Comparison of ENCODE assay signal across 9 cellular contexts in the genomic region with DNA sequence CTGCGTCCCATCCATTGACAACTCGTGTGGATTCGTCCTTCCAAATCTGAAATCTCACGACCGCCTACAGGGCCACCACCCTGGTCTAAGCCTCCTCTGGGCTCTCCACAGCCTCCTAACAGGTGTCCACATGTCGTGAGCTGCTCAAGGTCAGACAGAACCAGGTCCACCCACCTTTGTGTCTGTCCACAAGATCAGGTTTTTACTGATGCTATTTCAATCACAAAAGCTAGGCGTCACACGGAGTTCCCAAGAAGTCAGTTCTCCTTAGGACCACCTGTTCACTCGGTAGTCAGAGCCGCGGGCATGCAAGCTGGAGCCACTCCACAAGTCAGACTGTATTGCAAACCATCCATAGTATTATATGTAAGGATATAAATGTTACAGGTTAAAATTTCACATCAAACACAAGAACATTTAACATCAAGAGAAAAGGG. TPM values are rescaled to one million over a fixed set of nuclear protein-coding genes. Genes with fewer than 3 reads are reported as not detected.
A peak's percentile ranks its signal among the peaks of the same experiment; 100 is the strongest.
DNase-seq lines count a peak whose midpoint lies in the region; ATAC-seq and TF ChIP-seq lines count a peak whose summit lies in the region.
"Had no signal": no experiment of that assay in that cellular context is flagged by ENCODE, and none has a peak within 500 bp of the region (broad histone marks: within the 10 kb centered on the region; RNA-seq: fewer than 3 reads in every experiment).

No MANE protein-coding gene starts in this region.

- no peak for TF ChIP-seq CTCF in RWPE2 (IDR thresholded peaks at IDR 0.05; ENCODE audit: poor library complexity, severe bottlenecking)
- no peak for TF ChIP-seq CTCF in fibroblast of lung (conservative IDR thresholded peaks at IDR 0.05 in 1 of 2, IDR thresholded peaks at IDR 0.05 in 1 of 2; ENCODE audit: low read depth in 1 of 2, low read length in 2 of 2)
- no peak for TF ChIP-seq CTCF in gastrocnemius medialis (IDR thresholded peaks at IDR 0.05 in 4 of 5, conservative IDR thresholded peaks at IDR 0.05 in 1 of 5)

- H2AFZ ChIP-seq in GM23248 (peak overlapping the region; percentile 83), fibroblast of lung (ENCODE audit: low read length) (peak overlapping the region; percentile 89)

- H3K9ac ChIP-seq in GM23248 (no peak overlapping the region), fibroblast of lung (ENCODE audit: insufficient read depth, low read length) (no peak overlapping the region)

- no peak for DNase-seq in GM23248
- DNase-seq in RWPE2 (ENCODE audit: low spot score), result peak; percentile 20
- DNase-seq in fibroblast of lung (ENCODE audit: low read depth in 2 of 2), result no peak
- DNase-seq in gastrocnemius medialis, result no peak
- DNase-seq in AG08396 (ENCODE audit: low spot score), result no peak
- no peak for DNase-seq in NCI-H1436 (lab: John Stamatoyannopoulos, UW)
- DNase-seq in NCI-H1092 treated with DMSO at 0.1 percent for 48 hours (lab: John Stamatoyannopoulos, UW), result no peak

- no peaks in the 10 kb centered on the region for H3K9me2 ChIP-seq in GM23248 (ENCODE audit: insufficient read depth)

- H3K4me3 ChIP-seq in GM23248 (peak overlapping the region; percentile 74), RWPE2 (ENCODE audit: severe bottlenecking) (no peak overlapping the region), fibroblast of lung (replicated peaks in 1 of 4; ENCODE audit: control extremely low read depth in 1 of 4, insufficient read depth in 1 of 4, low read depth in 3 of 4, low read length in 4 of 4) (peak overlapping the region in 2 of 4 experiments; percentile 60 to 63), gastrocnemius medialis (peak overlapping the region; percentile 57 to 74 (median 65))

- intact Hi-C loops in gastrocnemius medialis (cut with DNase I; ENCODE audit: low total_unique reads), result loop anchor here (1.0 kb wide), 1 partner anchor 17 kb away; no protein-coding TSS in a partner anchor

- H3K79me2 ChIP-seq in GM23248 (ENCODE audit: insufficient read depth), result peaks cover 6% of the 10 kb centered on the region; the same call in 1 of the 2 replicates
- H3K79me2 ChIP-seq in fibroblast of lung (ENCODE audit: control insufficient read depth, insufficient read depth, low read length), result no peaks in the 10 kb centered on the region

- in situ Hi-C loops in GM23248 (cut with MboI) (no loop called here), gastrocnemius medialis (cut with MboI; ENCODE audit: low sequenced_read_pairs in 4 of 4) (loop anchor here in 1 of 4 donors (25.0 kb wide), 1 partner anchor 282 kb away; a partner anchor contains a TSS)

- 36 to 43% methylated on average over 11 of the region's 11 CpGs for WGBS in GM23248 (ENCODE audit: low coverage in 1 of 2, low lambda C conversion rate in 2 of 2, missing lambda C conversion rate in 2 of 2), 2 experiments

- peak overlapping the region; percentile 76 for H3K4me2 ChIP-seq in GM23248 (ENCODE audit: unreplicated experiment)
- peak overlapping the region; percentile 54 for H3K4me2 ChIP-seq in fibroblast of lung (ENCODE audit: extremely low read depth, insufficient read depth, low read length)

- TF ChIP-seq POLR2A in gastrocnemius medialis (IDR thresholded peaks at IDR 0.05), result no peak

- peaks cover 7% of the 10 kb centered on the region; the same call in 1 of the 2 replicates for H3K27me3 ChIP-seq in GM23248 (replicated peaks; ENCODE audit: insufficient read depth)
- H3K27me3 ChIP-seq in RWPE2 (ENCODE audit: insufficient read depth, poor library complexity, severe bottlenecking), result no peaks in the 10 kb centered on the region
- peaks cover 7% of the 10 kb centered on the region for H3K27me3 ChIP-seq in fibroblast of lung (ENCODE audit: control insufficient read depth, insufficient read depth, low read length)
- H3K27me3 ChIP-seq in gastrocnemius medialis, result no peaks in the 10 kb centered on the region

- ATAC-seq in RWPE2 (ENCODE audit: low read depth) (no peak), gastrocnemius medialis (peak in 1 of 2 donors; percentile 4), HG03095 (IDR thresholded peaks at IDR 0.05; ENCODE audit: unreplicated experiment) (no peak)

- no peak overlapping the region for H3K27ac ChIP-seq in GM23248
- no peak overlapping the region for H3K27ac ChIP-seq in RWPE2 (ENCODE audit: poor library complexity, severe bottlenecking)
- H3K27ac ChIP-seq in fibroblast of lung (ENCODE audit: insufficient read depth, low read length), result no peak overlapping the region
- H3K27ac ChIP-seq in gastrocnemius medialis, result peak overlapping the region in 1 of 4 donors; percentile 47
- H3K27ac ChIP-seq: cardiac muscle cell had no signal

- H3K36me3 ChIP-seq in GM23248 (ENCODE audit: low read depth) (no peaks in the 10 kb centered on the region), RWPE2 (ENCODE audit: low read depth) (no peaks in the 10 kb centered on the region), fibroblast of lung (ENCODE audit: control insufficient read depth, insufficient read depth, low read length) (peaks cover 2% of the 10 kb centered on the region), gastrocnemius medialis (no peaks in the 10 kb centered on the region)
- H3K36me3 ChIP-seq: cardiac muscle cell had no signal

- no peaks in the 10 kb centered on the region for H4K20me1 ChIP-seq in GM23248 (ENCODE audit: insufficient read depth)
- H4K20me1 ChIP-seq in fibroblast of lung (ENCODE audit: control insufficient read depth, extremely low read depth, insufficient read depth, low read length), result no peaks in the 10 kb centered on the region

- H3K4me1 ChIP-seq in GM23248 (ENCODE audit: insufficient read depth) (peaks cover 4% of the 10 kb centered on the region; the same call in 1 of the 2 replicates), RWPE2 (ENCODE audit: insufficient read depth, poor library complexity, severe bottlenecking) (no peaks in the 10 kb centered on the region), fibroblast of lung (ENCODE audit: control insufficient read depth, extremely low read depth, insufficient read depth, low read length) (peaks cover 2% of the 10 kb centered on the region), gastrocnemius medialis (peaks cover 4 to 6% of the 10 kb centered on the region in 2 donors)

- no peaks in the 10 kb centered on the region for H3K9me3 ChIP-seq in GM23248 (ENCODE audit: low read depth)
- no peaks in the 10 kb centered on the region for H3K9me3 ChIP-seq in RWPE2 (ENCODE audit: severe bottlenecking)
- no peaks in the 10 kb centered on the region for H3K9me3 ChIP-seq in fibroblast of lung (ENCODE audit: control insufficient read depth, insufficient read depth, low read depth, low read length)
- no peaks in the 10 kb centered on the region for H3K9me3 ChIP-seq in gastrocnemius medialis

- no peaks in the 10 kb centered on the region for H3F3A ChIP-seq in GM23248 (ENCODE audit: insufficient read depth)

RNA-seq across cellular contexts. Expression of a gene that starts 0.5 kb away (rescaled TPM):
- total RNA-seq in GM23248 (2014; rRNA removed; shearing (Covaris generic)), result 61.2 and 94.8 TPM in 2 replicates
- polyA plus RNA-seq in GM23248 (2016; fragmentation: Nextera tagmentation; extraction: Ambion mirVana) (90.2 and 93.6 TPM in 2 replicates), fibroblast of lung (31.2 and 32.0 TPM in 2 replicates)
- total RNA-seq in fibroblast of lung (39.5 and 52.5 TPM in 2 replicates), gastrocnemius medialis (10 to 100 TPM; 42.3 to 87.6 (median 69.2) TPM)
- 57.1 and 68.1 TPM in 2 replicates for polyA plus RNA-seq in fibroblast of lung (2012)
- 9.5 and 12.9 TPM in 2 replicates for polyA minus RNA-seq in fibroblast of lung (ENCODE audit: low replicate concordance)

RNA-seq across cellular contexts. Expression of a gene that starts 13.5 kb away (rescaled TPM):
- not detected in 2 replicates for total RNA-seq in GM23248 (2014; rRNA removed; shearing (Covaris generic))
- polyA plus RNA-seq in GM23248 (2016; fragmentation: Nextera tagmentation; extraction: Ambion mirVana) (not detected in 2 replicates), fibroblast of lung (0.03 TPM in 1 of 2 replicates, not detected in the other)
- total RNA-seq in fibroblast of lung (under 0.01 TPM in 2 replicates), gastrocnemius medialis (under 1 TPM in 1 of 4 donors, not detected in 3; 0.04 TPM)
- polyA plus RNA-seq in fibroblast of lung (2012), result 0.02 TPM in 1 of 2 replicates, not detected in the other
- polyA minus RNA-seq in fibroblast of lung (ENCODE audit: low replicate concordance), result not detected in 2 replicates

RNA-seq across cellular contexts. Expression of a gene that starts 47.8 kb away (rescaled TPM):
- 15.0 and 26.1 TPM in 2 replicates for total RNA-seq in GM23248 (2014; rRNA removed; shearing (Covaris generic))
- polyA plus RNA-seq in GM23248 (2016; fragmentation: Nextera tagmentation; extraction: Ambion mirVana), result 8.5 and 8.6 TPM in 2 replicates
- total RNA-seq in fibroblast of lung, result 27.0 and 32.2 TPM in 2 replicates
- 6.7 and 11.9 TPM in 2 replicates for polyA plus RNA-seq in fibroblast of lung
- 9.7 and 16.7 TPM in 2 replicates for polyA plus RNA-seq in fibroblast of lung (2012)
- 24.8 and 38.0 TPM in 2 replicates for polyA minus RNA-seq in fibroblast of lung (ENCODE audit: low replicate concordance)
- total RNA-seq in gastrocnemius medialis, result 10 to 100 TPM in 1 of 4 donors, 1 to 10 TPM in 3; 5.3 to 20.1 (median 7.1) TPM

RNA-seq across cellular contexts. Expression of a gene that starts 58.8 kb away (rescaled TPM):
- 23.5 and 29.6 TPM in 2 replicates for total RNA-seq in GM23248 (2014; rRNA removed; shearing (Covaris generic))
- polyA plus RNA-seq in GM23248 (2016; fragmentation: Nextera tagmentation; extraction: Ambion mirVana), result 3.3 TPM in 2 replicates
- total RNA-seq in fibroblast of lung, result 16.0 and 16.9 TPM in 2 replicates
- polyA plus RNA-seq in fibroblast of lung, result 29.5 and 32.3 TPM in 2 replicates
- 30.0 and 33.9 TPM in 2 replicates for polyA plus RNA-seq in fibroblast of lung (2012)
- 84.8 and 91.8 TPM in 2 replicates for polyA minus RNA-seq in fibroblast of lung (ENCODE audit: low replicate concordance)
- total RNA-seq in gastrocnemius medialis, result 10 to 100 TPM; 35.2 to 54.7 (median 44.9) TPM
